Comparison of ENCODE assay signal across 18 cellular contexts in the genomic region with DNA sequence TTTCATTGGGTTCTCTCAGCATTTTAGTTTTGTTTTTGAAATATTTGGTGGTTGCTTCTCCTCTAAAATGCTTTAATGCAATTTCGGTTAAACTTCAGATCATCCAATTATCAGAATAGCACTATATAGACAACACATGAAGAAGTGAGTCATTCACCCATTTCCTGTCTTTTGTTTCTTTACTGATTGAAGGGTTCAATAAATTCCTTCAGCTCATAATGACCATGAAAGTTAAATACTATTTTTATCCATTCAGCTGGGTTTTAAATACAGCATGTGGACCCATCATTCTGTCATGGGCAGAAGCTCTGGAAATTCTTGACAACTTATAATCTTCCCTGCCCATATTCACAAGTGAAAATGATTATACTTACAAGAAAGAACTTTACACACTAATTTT.
"Had no signal": no experiment of that assay in that cellular context is flagged by ENCODE, and none has a peak within 500 bp of the region (broad histone marks: within the 10 kb centered on the region; RNA-seq: fewer than 3 reads in every experiment).

No MANE protein-coding gene starts in this region.

- ATAC-seq: activated CD4-positive, CD25-positive, alpha-beta regulatory T cell treated with anti-CD3 and anti-CD28 coated beads, Interleukin-2, amount 50 U/mL, for 24 hours; natural killer cell treated with Interleukin-12 subunit alpha and Interleukin-12 subunit beta and Interleukin-15 and Interleukin-18, amount 100 ng/mL, for 72 hours had no signal

- H3K4me3 ChIP-seq: ascending aorta, esophagus muscularis mucosa, left ventricle myocardium inferior, skin epidermis, tibial nerve, vagina had no signal

- H3K27me3 ChIP-seq: ascending aorta, esophagus muscularis mucosa, tibial nerve, vagina had no signal

- H3K27ac ChIP-seq: ascending aorta, esophagus muscularis mucosa, left ventricle myocardium inferior, skin epidermis, tibial nerve, vagina had no signal

- H3K4me1 ChIP-seq: ascending aorta, esophagus muscularis mucosa, left ventricle myocardium inferior, tibial nerve, vagina had no signal

- H3K9me3 ChIP-seq: ascending aorta, esophagus muscularis mucosa, left ventricle myocardium inferior, tibial nerve, vagina had no signal

- H3K36me3 ChIP-seq: ascending aorta, esophagus muscularis mucosa, left ventricle myocardium inferior, tibial nerve, vagina had no signal

- DNase-seq: activated CD4-positive, alpha-beta T cell treated with anti-CD3 and anti-CD28 coated beads, Interleukin-2, amount 50 U/mL, for 1 hour; activated naive CD4-positive, alpha-beta T cell; glutamatergic neuron; hypothalamus; kidney; left ventricle myocardium inferior; mesendoderm; stimulated activated CD4-positive, alpha-beta T cell treated with anti-CD3 and anti-CD28 coated beads, Interleukin-4, amount 100 ng/mL, for 24 hours; stimulated activated naive CD4-positive, alpha-beta T cell; substantia nigra; T-helper 9 cell had no signal
